Comparison of ENCODE assay signal across 8 cellular contexts in the genomic region with DNA sequence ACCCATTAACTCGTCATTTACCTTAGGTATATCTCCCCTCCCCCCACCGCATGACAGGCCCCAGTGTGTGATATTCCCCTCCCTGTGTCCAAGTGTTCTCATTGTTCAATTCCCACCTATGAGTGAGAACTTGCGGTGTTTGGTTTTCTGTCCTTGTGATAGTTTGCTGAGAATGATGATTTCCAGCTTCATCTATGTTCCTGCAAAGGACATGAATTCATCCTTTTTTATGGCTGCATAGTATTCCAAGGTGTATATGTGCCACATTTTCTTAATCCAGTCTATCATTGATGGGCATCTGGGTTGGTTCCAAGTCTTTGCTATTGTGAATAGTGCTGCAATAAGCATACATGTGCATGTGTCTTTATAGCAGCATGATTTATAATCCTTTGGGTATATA. TPM values are rescaled to one million over a fixed set of nuclear protein-coding genes. Genes with fewer than 3 reads are reported as not detected.
"Had no signal": no experiment of that assay in that cellular context is flagged by ENCODE, and none has a peak within 500 bp of the region (broad histone marks: within the 10 kb centered on the region; RNA-seq: fewer than 3 reads in every experiment).

No MANE protein-coding gene starts in this region.

RNA-seq across cellular contexts. Expression of gene SP8, which starts 34.7 kb away (rescaled TPM):
- total RNA-seq: OCI-LY7, PC-3, PC-9, Right ventricle myocardium inferior, Right ventricle myocardium superior, RPMI7951, SJSA1 had no signal
- polyA plus RNA-seq: SK-N-SH had no signal
